Comparison of ENCODE assay signal across 21 cellular contexts in the genomic region with DNA sequence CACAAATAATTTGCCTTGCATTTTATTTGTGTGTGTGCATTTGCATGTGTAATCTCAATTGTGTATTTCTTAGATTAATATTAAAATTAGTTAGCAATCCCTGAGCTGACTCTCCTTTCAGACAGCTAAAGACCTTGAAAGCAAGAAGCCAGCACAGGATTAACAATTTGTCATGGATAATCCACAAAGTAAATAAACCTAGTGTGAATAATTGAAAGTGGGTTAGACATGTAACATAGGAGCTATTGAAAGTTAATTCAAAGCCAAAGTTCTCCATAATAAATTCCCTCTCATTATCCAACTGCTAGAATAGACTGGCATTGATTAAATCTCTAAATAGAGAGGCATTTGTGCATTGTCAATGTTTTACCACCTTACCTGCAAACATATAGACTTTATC.
A peak's percentile ranks its signal among the peaks of the same experiment; 100 is the strongest.
DNase-seq lines count a peak whose midpoint lies in the region.
"Had no signal": no experiment of that assay in that cellular context is flagged by ENCODE, and none has a peak within 500 bp of the region (broad histone marks: within the 10 kb centered on the region; RNA-seq: fewer than 3 reads in every experiment).

No MANE protein-coding gene starts in this region.

- no peaks in the 10 kb centered on the region for H3K79me1 ChIP-seq in mesendoderm (ENCODE audit: low read length)

- H2BK5ac ChIP-seq in mesendoderm (ENCODE audit: low read length), result no peak overlapping the region

- no peak overlapping the region for H2BK120ac ChIP-seq in mesendoderm (ENCODE audit: low read depth, low read length)

- no peak overlapping the region for H3K23ac ChIP-seq in mesendoderm (ENCODE audit: low read length)

- H2AK5ac ChIP-seq in mesendoderm (ENCODE audit: low read length), result no peak overlapping the region

- H4K8ac ChIP-seq in mesendoderm (ENCODE audit: low read depth, low read length), result no peak overlapping the region

- no peak overlapping the region for H3K56ac ChIP-seq in mesendoderm (ENCODE audit: low read length)

- H3K4me3 ChIP-seq in mesendoderm (ENCODE audit: low read length), result no peak overlapping the region
- no peak overlapping the region for H3K4me3 ChIP-seq in effector memory CD4-positive, alpha-beta T cell (ENCODE audit: insufficient read depth, low read depth, low read length, poor library complexity, severe bottlenecking)
- H3K4me3 ChIP-seq: GM12878, GM23338, K562 had no signal

- H4K5ac ChIP-seq in mesendoderm (ENCODE audit: low read length), result no peak overlapping the region

- H3K4me2 ChIP-seq in mesendoderm (ENCODE audit: low read length), result no peak overlapping the region
- H3K4me2 ChIP-seq: GM23338 had no signal

- no peak overlapping the region for H3K9ac ChIP-seq in mesendoderm (ENCODE audit: low read length)

- no peak overlapping the region for H3K4ac ChIP-seq in mesendoderm (ENCODE audit: low read depth, low read length)

- no peaks in the 10 kb centered on the region for H3K4me1 ChIP-seq in mesendoderm (ENCODE audit: control insufficient read depth, low read depth, low read length)
- H3K4me1 ChIP-seq in effector memory CD4-positive, alpha-beta T cell (ENCODE audit: control insufficient read depth, insufficient read depth, low read length, poor library complexity, severe bottlenecking), result no peaks in the 10 kb centered on the region
- H3K4me1 ChIP-seq: BE2C had no signal

- no peak overlapping the region for H3K18ac ChIP-seq in mesendoderm (ENCODE audit: low read length)

- DNase-seq in NCI-H748 (lab: John Stamatoyannopoulos, UW; ENCODE audit: unreplicated experiment) (peak; percentile 0), NCI-H748 treated with DMSO at 0.1 percent for 48 hours (lab: John Stamatoyannopoulos, UW) (no peak), NCI-H82 (lab: John Stamatoyannopoulos, UW) (peak; percentile 78), mesendoderm (peak; percentile 14), T-helper 2 cell (no peak)
- DNase-seq in stimulated activated CD4-positive, alpha-beta T cell treated with anti-CD3 and anti-CD28 coated beads, Interleukin-2, amount 100 ng/mL, for 24 hours, result no peak
- no peak for DNase-seq in effector memory CD4-positive, alpha-beta T cell
- DNase-seq: ACHN; BE2C; C1 segment of cervical spinal cord; CD4-positive, CD25-positive, alpha-beta regulatory T cell; CD8-positive, alpha-beta memory T cell; COR-L47; DMS79 treated with DMSO at 0.1 percent for 48 hours; GF-D8; HFFc6; IMR-90 had no signal

- H3K9me3 ChIP-seq in effector memory CD4-positive, alpha-beta T cell (ENCODE audit: control insufficient read depth, low read length), result no peaks in the 10 kb centered on the region
- H3K9me3 ChIP-seq: BE2C had no signal

- no peaks in the 10 kb centered on the region for H3K27me3 ChIP-seq in mesendoderm (ENCODE audit: insufficient read depth, low read length, poor library complexity)
- H3K27me3 ChIP-seq in effector memory CD4-positive, alpha-beta T cell (replicated peaks; ENCODE audit: control insufficient read depth, insufficient read depth, low read length, poor library complexity, severe bottlenecking), result no peaks in the 10 kb centered on the region
- H3K27me3 ChIP-seq: BE2C had no signal

- H3K79me2 ChIP-seq in mesendoderm (ENCODE audit: control insufficient read depth, insufficient read depth, low read length), result no peaks in the 10 kb centered on the region

- H3K27ac ChIP-seq in mesendoderm (ENCODE audit: low read depth, low read length), result no peak overlapping the region
- no peak overlapping the region for H3K27ac ChIP-seq in effector memory CD4-positive, alpha-beta T cell (ENCODE audit: insufficient read depth, low read length, poor library complexity, severe bottlenecking)
- H3K27ac ChIP-seq: HL-60 had no signal

- no peaks in the 10 kb centered on the region for H3K36me3 ChIP-seq in mesendoderm (ENCODE audit: control insufficient read depth, insufficient read depth, low read length)
- no peaks in the 10 kb centered on the region for H3K36me3 ChIP-seq in effector memory CD4-positive, alpha-beta T cell (ENCODE audit: control insufficient read depth, insufficient read depth, low read length)
- H3K36me3 ChIP-seq: BE2C had no signal

- no peak overlapping the region for H2BK15ac ChIP-seq in mesendoderm (replicated peaks; ENCODE audit: low read depth)

Comparison
In these comparisons a context has a peak if more than half of its experiments do, and no peak if none do; other contexts are left out.
1. DNase-seq: peak in NCI-H748 (single experiment), NCI-H82 (single experiment) and mesendoderm (single experiment); none in NCI-H748 treated with DMSO at 0.1 percent for 48 hours (single experiment), T-helper 2 cell (0 of 5), stimulated activated CD4-positive, alpha-beta T cell treated with anti-CD3 and anti-CD28 coated beads, Interleukin-2, amount 100 ng/mL, for 24 hours (0 of 2) and effector memory CD4-positive, alpha-beta T cell (0 of 3).